Comparison of ENCODE assay signal across 8 cellular contexts in genomic region chr2:142131016-142131714, GRCh38. TPM values are rescaled to one million over a fixed set of nuclear protein-coding genes. Genes with fewer than 3 reads are reported as not detected.
DNase-seq lines count a peak whose midpoint lies in the region; ATAC-seq and TF ChIP-seq lines count a peak whose summit lies in the region.

Gene LRP1B (minus strand): TSS chr2:142131016. CDS start chr2:142130729, 287 bp downstream.

- peaks cover 48% of the 10 kb centered on the region for H3K27me3 ChIP-seq in HUES6 (ENCODE audit: control insufficient read depth, insufficient read depth, low read length)
- H3K27me3 ChIP-seq in ascending aorta: no peaks in the 10 kb centered on the region

- intact Hi-C loops in ascending aorta (cut with DNase I): no loop called here
- intact Hi-C loops in sciatic nerve (cut with DNase I): no loop called here

- H3K4me1 ChIP-seq in HUES6 (ENCODE audit: control insufficient read depth, insufficient read depth, low read length) (peaks cover 7% of the 10 kb centered on the region; the same call in 1 of the 2 replicates), ascending aorta (peaks cover 0 to 3% of the 10 kb centered on the region in 2 donors)

- peak; percentile 15 for DNase-seq in AG08396 (ENCODE audit: low spot score)
- no peak for DNase-seq in ascending aorta (ENCODE audit: low spot score in 2 of 2)
- DNase-seq in hypothalamus (lab: John Stamatoyannopoulos, UW): peak in 36 of 51 donors; percentile 7 to 91 (median 50)
- no peak for DNase-seq in sciatic nerve (ENCODE audit: low spot score)
- DNase-seq in GF-D8 (lab: John Stamatoyannopoulos, UW): no peak

- H3K9ac ChIP-seq in HUES6 (ENCODE audit: low read length): peak within 1 kb of the TSS; percentile 64

- ATAC-seq in GM18870 (IDR thresholded peaks at IDR 0.05; ENCODE audit: unreplicated experiment) (peak; percentile 53), sciatic nerve (peak; percentile 68), HG03108 (IDR thresholded peaks at IDR 0.05; ENCODE audit: unreplicated experiment) (no peak)

- H3K27ac ChIP-seq in HUES6 (ENCODE audit: low read depth, low read length): no peak within 1 kb of the TSS
- no peak within 1 kb of the TSS for H3K27ac ChIP-seq in ascending aorta

- H3K4me3 ChIP-seq in HUES6 (ENCODE audit: low read depth, low read length) (peak within 1 kb of the TSS; percentile 85), ascending aorta (peak within 1 kb of the TSS; percentile 57 to 73)

- H3K9me3 ChIP-seq in HUES6 (ENCODE audit: control insufficient read depth, insufficient read depth, low read depth, low read length): no peaks in the 10 kb centered on the region
- no peaks in the 10 kb centered on the region for H3K9me3 ChIP-seq in ascending aorta

- no peak for TF ChIP-seq CTCF in ascending aorta (IDR thresholded peaks at IDR 0.05)

- H3K36me3 ChIP-seq in HUES6 (ENCODE audit: control insufficient read depth, insufficient read depth, low read length): no peaks in the 10 kb centered on the region
- H3K36me3 ChIP-seq in ascending aorta: no peaks in the 10 kb centered on the region

RNA-seq across cellular contexts. Expression of gene LRP1B, which starts in this region (rescaled TPM):
- not detected for total RNA-seq in ascending aorta
- 0.62 TPM for total RNA-seq in sciatic nerve

Comparison
In these comparisons a context has a peak if more than half of its experiments do, and no peak if none do; other contexts are left out.
1. Peak in ATAC-seq in sciatic nerve; RNA of the gene not detected or under 1 TPM.
2. DNase-seq: peak in AG08396 (single experiment) and hypothalamus (36 of 51); none in ascending aorta (0 of 2), sciatic nerve (single experiment) and GF-D8 (single experiment).